Comparison of ENCODE assay signal across 6 cellular contexts in genomic region chr7:83812563-83812962, GRCh38.
DNase-seq lines count a peak whose midpoint lies in the region; ATAC-seq, FAIRE-seq and TF ChIP-seq lines count a peak whose summit lies in the region.
"Not testable (repeated sequence)": the region's sequence is repeated elsewhere in the genome, so short reads cannot be mapped to it uniquely, and the experiment has no call there.

No MANE protein-coding gene starts in this region.

- not testable (repeated sequence) for H3F3A ChIP-seq in neural progenitor cell (ENCODE audit: low read depth)

- not testable (repeated sequence) for H3K79me2 ChIP-seq in K562 (ENCODE audit: control insufficient read depth, insufficient read depth, low read length); neural progenitor cell (ENCODE audit: low read depth)

- CTCF ChIA-PET in HEK293 (lab: Yijun Ruan, JAX); WTC11 (lab: Charles Lee); K562 (lab: Yijun Ruan, JAX; ENCODE audit: low intra/inter-chr PET ratio): not testable (repeated sequence)

- H3K27me3 Mint-ChIP-seq in WTC11 (ENCODE audit: low read depth); neural progenitor cell (ENCODE audit: insufficient read depth, low read depth): not testable (repeated sequence)

- not testable (repeated sequence) for TF ChIP-seq CTCF in HEK293 (tag by site-specific recombination; IDR thresholded peaks at IDR 0.05); WTC11 (IDR thresholded peaks at IDR 0.05); K562 (IDR thresholded peaks at IDR 0.05 in 2 of 3, conservative IDR thresholded peaks at IDR 0.05 in 1 of 3; ENCODE audit: insufficient read depth in 2 of 3, low read depth in 1 of 3, low read length in 3 of 3); neural progenitor cell (IDR thresholded peaks at IDR 0.05)

- not testable (repeated sequence) for BruUV-seq in K562 (replicated peaks; lab: Mats Ljungman, UMichigan)

- POLR2A ChIA-PET in HEK293 (lab: Yijun Ruan, JAX); WTC11 (lab: Charles Lee); K562 (lab: Yijun Ruan, JAX): not testable (repeated sequence)

- not testable (repeated sequence) for H3K9me3 ChIP-seq in HEK293 (ENCODE audit: control insufficient read depth, insufficient read depth, low read depth, low read length); K562 (replicated peaks; ENCODE audit: control insufficient read depth, insufficient read depth, low read depth, low read length); neural progenitor cell (ENCODE audit: low read depth)

- TF ChIP-seq POLR2A in K562 (conservative IDR thresholded peaks at IDR 0.05): not testable (repeated sequence)

- H3K4me3 ChIP-seq in HEK293 (ENCODE audit: low read depth, low read length); K562; neural progenitor cell: not testable (repeated sequence)

- intact Hi-C loops in K562 (cut with micrococcal nuclease): not testable (repeated sequence)

- not testable (repeated sequence) for H3K4me1 ChIP-seq in HEK293 (ENCODE audit: control insufficient read depth, insufficient read depth, low read length); K562 (replicated peaks in 1 of 2; ENCODE audit: control insufficient read depth in 2 of 2, insufficient read depth in 2 of 2, low read length in 2 of 2); neural progenitor cell

- H3K9ac ChIP-seq in K562 (ENCODE audit: insufficient read depth in 1 of 2, low read depth in 2 of 2, low read length in 2 of 2); neural progenitor cell: not testable (repeated sequence)

- not testable (repeated sequence) for TF ChIP-seq EP300 in K562 (IDR thresholded peaks at IDR 0.05; ENCODE audit: low read length)

- H3K27ac Mint-ChIP-seq in WTC11, neural progenitor cell: not testable (repeated sequence)

- H3K27me3 ChIP-seq in K562 (ENCODE audit: control insufficient read depth in 2 of 2, insufficient read depth in 2 of 2, low read length in 2 of 2); neural progenitor cell: not testable (repeated sequence)

- not testable (repeated sequence) for H3K36me3 ChIP-seq in HEK293 (ENCODE audit: control insufficient read depth in 2 of 2, insufficient read depth in 1 of 2, low read length in 2 of 2); K562 (ENCODE audit: control insufficient read depth, insufficient read depth, low read length); neural progenitor cell

- 0% methylated on average over 2 of the region's 2 CpGs for WGBS in K562 (ENCODE audit: insufficient coverage, low coverage, missing lambda C conversion rate)

- H3K36me3 Mint-ChIP-seq in WTC11, neural progenitor cell: not testable (repeated sequence)

- not testable (repeated sequence) for FAIRE-seq in K562 (lab: Jason Lieb, UNC)
- FAIRE-seq in urothelium cell line (lab: Jason Lieb, UNC): peak; percentile 40

- not testable (repeated sequence) for DNase-seq in WTC11 (ENCODE audit: low spot score); K562 (ENCODE audit: extremely low read depth in 1 of 4, low spot score in 3 of 4); neural progenitor cell (ENCODE audit: low spot score); urothelium cell line (ENCODE audit: low spot score)

- not testable (repeated sequence) for H3K4me2 ChIP-seq in K562 (ENCODE audit: insufficient read depth, low read length); neural progenitor cell

- TF ChIP-seq RAD21 in K562 (CRISPR knock-in tag; conservative IDR thresholded peaks at IDR 0.05 in 1 of 2, IDR thresholded peaks at IDR 0.05 in 1 of 2): not testable (repeated sequence)

- not testable (repeated sequence) for H2AFZ ChIP-seq in K562 (ENCODE audit: low read depth, low read length); neural progenitor cell (replicated peaks)

- H3K9me1 ChIP-seq in K562 (ENCODE audit: control insufficient read depth, insufficient read depth, low read length): not testable (repeated sequence)

- H3K4me3 Mint-ChIP-seq in WTC11: not testable (repeated sequence)
- H3K4me3 Mint-ChIP-seq in neural progenitor cell: peak overlapping the region; percentile 55

- in situ Hi-C loops in K562 (cut with MboI): not testable (repeated sequence)

- not testable (repeated sequence) for ATAC-seq in SK-N-SH treated with all-trans-retinoic acid at 6 μM for 48 hours, WTC11, K562

- not testable (repeated sequence) for H3K4me1 Mint-ChIP-seq in WTC11, neural progenitor cell

- H3K9me3 Mint-ChIP-seq in WTC11: peaks cover 12% of the 10 kb centered on the region
- H3K9me3 Mint-ChIP-seq in neural progenitor cell: not testable (repeated sequence)

- not testable (repeated sequence) for H3K27ac ChIP-seq in HEK293 (ENCODE audit: extremely low read depth, low read depth, low read length); K562 (ENCODE audit: extremely low read depth, low read depth, low read length); neural progenitor cell

- H4K20me1 ChIP-seq in K562 (replicated peaks; ENCODE audit: control insufficient read depth, insufficient read depth, low read length); neural progenitor cell (ENCODE audit: low read depth): not testable (repeated sequence)

TF ChIP-seq in HEK293, 187 proteins besides CTCF, POLR2A, EP300 and RAD21:
- peak; percentile 47; the same call in 1 of the 2 replicates for TF ChIP-seq ZNF580 (tag by site-specific recombination; IDR thresholded peaks at IDR 0.05)
- TF ChIP-seq ZNF146 (tag by site-specific recombination; IDR thresholded peaks at IDR 0.05): peak; percentile 74

TF ChIP-seq in SK-N-SH treated with all-trans-retinoic acid at 6 μM for 48 hours, 23 proteins besides CTCF, POLR2A, EP300 and RAD21:
- TF ChIP-seq ZNF8 (CRISPR knock-in tag; IDR thresholded peaks at IDR 0.05): peak; percentile 59; the same call in 1 of the 2 replicates
TF ChIP-seq in SK-N-SH treated with all-trans-retinoic acid at 6 μM for 48 hours: peak in this region for 1; not testable (repeated sequence) for 22.

TF ChIP-seq in WTC11, 78 proteins besides CTCF, POLR2A, EP300 and RAD21:
- TF ChIP-seq GTF2I (CRISPR knock-in tag; conservative IDR thresholded peaks at IDR 0.05): 0 out of 2 replicates have a peak, but pooled peaks have one; percentile 22
TF ChIP-seq in WTC11: peak in this region for 1; not testable (repeated sequence) for 77.

TF ChIP-seq in K562, 482 proteins besides CTCF, POLR2A, EP300 and RAD21:
- TF ChIP-seq ZNF146 (CRISPR knock-in tag; IDR thresholded peaks at IDR 0.05; ENCODE audit: unreplicated experiment): peak; percentile 45
